In the genomic region with DNA sequence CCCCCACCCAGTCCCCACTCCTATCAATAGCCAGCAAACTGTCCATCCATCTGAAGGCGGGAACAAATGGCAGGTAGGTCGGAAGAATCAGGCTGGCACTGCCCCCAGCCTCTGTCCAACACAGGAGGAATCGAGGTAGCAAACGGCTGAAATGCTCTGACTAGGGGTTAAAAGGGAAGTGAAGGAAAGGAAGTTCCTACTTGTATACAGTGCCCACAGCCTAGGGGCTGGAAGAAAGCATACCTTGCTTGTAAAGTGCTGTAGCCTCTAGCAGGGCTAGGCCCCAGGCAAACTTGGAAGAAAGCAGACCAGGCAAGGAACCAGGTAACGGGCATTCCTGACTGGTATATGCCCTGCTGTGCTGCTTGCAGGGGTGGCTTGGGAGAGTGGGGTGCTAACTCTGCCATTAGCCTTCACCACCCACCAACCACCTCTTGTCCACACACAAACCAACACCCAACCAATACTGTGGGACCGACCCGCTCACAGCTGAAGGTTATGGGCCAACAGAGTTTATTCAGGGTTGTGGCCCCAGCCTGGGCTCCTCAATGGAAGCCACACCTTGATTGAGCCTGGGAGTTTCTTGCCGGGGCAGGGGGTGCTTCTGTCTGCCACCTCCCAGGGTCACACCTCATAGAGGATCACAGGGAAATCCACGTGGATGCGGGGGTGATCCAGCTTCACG, we compare ENCODE assay signal across 1 cellular context.
A peak's percentile ranks its signal among the peaks of the same experiment; 100 is the strongest.
TF ChIP-seq lines count a peak whose summit lies in the region.

No MANE protein-coding gene starts in this region.

TF ChIP-seq in HepG2, 621 proteins besides CTCF, POLR2A, EP300 and RAD21:
- TF ChIP-seq ZNF496 (CRISPR knock-in tag; IDR thresholded peaks at IDR 0.05; ENCODE audit: insufficient replicate concordance) (no peak), AGO2 (optimal IDR thresholded peaks at IDR 0.05; ENCODE audit: low read depth, low read length) (peak; percentile 26)
